Comparison of ENCODE assay signal across 19 cellular contexts in genomic region chr7:2171855-2172254, GRCh38.
DNase-seq lines count a peak whose midpoint lies in the region; TF ChIP-seq lines count a peak whose summit lies in the region.
"Had no signal": no experiment of that assay in that cellular context is flagged by ENCODE, and none has a peak within 500 bp of the region (broad histone marks: within the 10 kb centered on the region; RNA-seq: fewer than 3 reads in every experiment).

No MANE protein-coding gene starts in this region.

- H3K27me3 ChIP-seq in transverse colon = no peaks in the 10 kb centered on the region
- H3K27me3 ChIP-seq: esophagus squamous epithelium, gastrocnemius medialis had no signal

- peak; percentile 69 for DNase-seq in COLO668 (lab: John Stamatoyannopoulos, UW; ENCODE audit: unreplicated experiment)
- DNase-seq in GM13977 (ENCODE audit: low spot score) = peak; percentile 34
- peak; percentile 36 for DNase-seq in NCI-H69 (lab: John Stamatoyannopoulos, UW)
- peak; percentile 74 for DNase-seq in myocyte (ENCODE audit: low read depth)
- no peak for DNase-seq in transverse colon
- no peak for DNase-seq in NCI-H2081 treated with DMSO at 0.1 percent for 48 hours (lab: John Stamatoyannopoulos, UW)
- DNase-seq in stimulated activated CD4-positive, alpha-beta T cell treated with anti-CD3 and anti-CD28 coated beads, Interleukin-2, amount 100 ng/mL, for 24 hours = no peak
- DNase-seq: activated CD8-positive, alpha-beta T cell treated with anti-CD3 and anti-CD28 coated beads, Interleukin-2, amount 10 ng/mL, durations not matched to agents 7 days and 5 days; activated T-cell treated with anti-CD3 and anti-CD28 coated beads, Interleukin-2, amount 50 U/mL, for 1 hour; CD8-positive, alpha-beta memory T cell; effector memory CD8-positive, alpha-beta T cell; EL; esophagus squamous epithelium; gastrocnemius medialis; hippocampal formation; NCI-H1694 treated with DMSO at 0.1 percent for 48 hours; NCI-H446 treated with DMSO at 0.1 percent for 48 hours; NK-92 treated with Interleukin-12 subunit alpha and Interleukin-12 subunit beta, amount 100 ng/mL, for 24 hours; T1000 had no signal

- TF ChIP-seq CTCF in GM13977 (IDR thresholded peaks at IDR 0.05; ENCODE audit: extremely low read depth, insufficient read depth, missing control alignments) (no peak), transverse colon (IDR thresholded peaks at IDR 0.05) (no peak)

- H3K36me3 ChIP-seq in transverse colon = no peaks in the 10 kb centered on the region

- in situ Hi-C loops in GM13977 (cut with MboI; ENCODE audit: low pct_unique_long_range_greater_than_20kb, low sequenced_read_pairs, unreplicated experiment) = no loop called here
- in situ Hi-C loops in transverse colon (cut with MboI; ENCODE audit: low pct_ligation_motif_present in 1 of 4, low pct_unique_long_range_greater_than_20kb in 1 of 4, low sequenced_read_pairs in 3 of 4) = no loop called here

- TF ChIP-seq POLR2A in transverse colon (IDR thresholded peaks at IDR 0.05) = no peak

- H3K4me3 ChIP-seq in transverse colon = no peak overlapping the region
- H3K4me3 ChIP-seq: esophagus squamous epithelium, gastrocnemius medialis had no signal

- no peaks in the 10 kb centered on the region for H3K9me3 ChIP-seq in transverse colon
- H3K9me3 ChIP-seq: esophagus squamous epithelium, gastrocnemius medialis had no signal

- intact Hi-C loops in transverse colon (cut with DNase I; ENCODE audit: low total_unique reads) = no loop called here

- 95 to 100% methylated on average over 1 to 6 of the region's 6 CpGs for WGBS in transverse colon (ENCODE audit: low coverage in 1 of 2), 2 donors

- peaks cover 6 to 19% (median 14%) of the 10 kb centered on the region in 4 donors for H3K4me1 ChIP-seq in transverse colon

- no peak overlapping the region for H3K27ac ChIP-seq in transverse colon
- H3K27ac ChIP-seq: esophagus squamous epithelium, gastrocnemius medialis had no signal

- no peak for TF ChIP-seq EP300 in transverse colon (IDR thresholded peaks at IDR 0.05; ENCODE audit: low read depth)

Comparison
In these comparisons a context has a peak if more than half of its experiments do, and no peak if none do; other contexts are left out.
1. DNase-seq: peak in COLO668 (single experiment), GM13977 (single experiment), NCI-H69 (single experiment) and myocyte (single experiment); none in transverse colon (single experiment), NCI-H2081 treated with DMSO at 0.1 percent for 48 hours (single experiment) and stimulated activated CD4-positive, alpha-beta T cell treated with anti-CD3 and anti-CD28 coated beads, Interleukin-2, amount 100 ng/mL, for 24 hours (0 of 2).